ENCODE assay signal across 1 cellular context in genomic region chr14:35391388-35391710, GRCh38.
TF ChIP-seq lines count a peak whose summit lies in the region.

No MANE protein-coding gene starts in this region.

TF ChIP-seq in HepG2, 621 proteins besides CTCF, POLR2A, EP300 and RAD21 (continued from another document):
- TF ChIP-seq ZNF691 (CRISPR knock-in tag; IDR thresholded peaks at IDR 0.05; ENCODE audit: borderline replicate concordance, low read depth) (0 out of 2 replicates have a peak, but pooled peaks have one; percentile 2), ZNF296 (CRISPR knock-in tag; conservative IDR thresholded peaks at IDR 0.05) (0 out of 2 replicates have a peak, but pooled peaks have one; percentile 8), MAFG (CRISPR knock-in tag; IDR thresholded peaks at IDR 0.05) (no peak), ZNF501 (CRISPR knock-in tag; IDR thresholded peaks at IDR 0.05) (0 out of 2 replicates have a peak, but pooled peaks have one; percentile 17), ZFP91 (CRISPR knock-in tag; IDR thresholded peaks at IDR 0.05; ENCODE audit: borderline replicate concordance) (0 out of 2 replicates have a peak, but pooled peaks have one; percentile 29), GABPA (IDR thresholded peaks at IDR 0.05; ENCODE audit: low read depth, low read length) (no peak), GABPA (CRISPR knock-in tag; IDR thresholded peaks at IDR 0.05; ENCODE audit: low read depth) (no peak), ZNF75D (CRISPR knock-in tag; IDR thresholded peaks at IDR 0.05; ENCODE audit: borderline replicate concordance) (0 out of 2 replicates have a peak, but pooled peaks have one; percentile 83), ZNF280B (CRISPR knock-in tag; IDR thresholded peaks at IDR 0.05; ENCODE audit: borderline replicate concordance) (0 out of 2 replicates have a peak, but pooled peaks have one; percentile 66), ZSCAN29 (CRISPR knock-in tag; conservative IDR thresholded peaks at IDR 0.05) (no peak), HIVEP1 (CRISPR knock-in tag; IDR thresholded peaks at IDR 0.05) (peak; percentile 77), JARID2 (CRISPR knock-in tag; IDR thresholded peaks at IDR 0.05; ENCODE audit: insufficient replicate concordance) (no peak), SRSF4 (IDR thresholded peaks at IDR 0.05; ENCODE audit: low read depth, low read length, poor library complexity, severe bottlenecking) (no peak), ZNF768 (CRISPR knock-in tag; IDR thresholded peaks at IDR 0.05) (peak; percentile 65; the same call in 1 of the 2 replicates), ZNF414 (CRISPR knock-in tag; IDR thresholded peaks at IDR 0.05) (0 out of 2 replicates have a peak, but pooled peaks have one; percentile 1)
